Comparison of ENCODE assay signal across 9 cellular contexts in genomic region chr11:1570531-1570895, GRCh38. TPM values are rescaled to one million over a fixed set of nuclear protein-coding genes. Genes with fewer than 3 reads are reported as not detected.
DNase-seq lines count a peak whose midpoint lies in the region; ATAC-seq and TF ChIP-seq lines count a peak whose summit lies in the region.
"Had no signal": no experiment of that assay in that cellular context is flagged by ENCODE, and none has a peak within 500 bp of the region (broad histone marks: within the 10 kb centered on the region; RNA-seq: fewer than 3 reads in every experiment).

No MANE protein-coding gene starts in this region.

- intact Hi-C loops in IMR-90 (cut with micrococcal nuclease) (no loop called here), mammary epithelial cell (cut with micrococcal nuclease) (loop anchor here (5.0 kb wide), 3 partner anchors 33 to 263 kb away; partner anchors contain the start of gene TOLLIP), sciatic nerve (cut with DNase I) (no loop called here)

- H3K27me3 ChIP-seq in IMR-90 (ENCODE audit: control insufficient read depth, insufficient read depth, low read length) (peaks cover 20% of the 10 kb centered on the region), mammary epithelial cell (ENCODE audit: insufficient read depth, low read length) (peaks cover 8% of the 10 kb centered on the region)

- H4K5ac ChIP-seq in IMR-90 (ENCODE audit: low read depth, low read length), result no peak overlapping the region

- CTCF ChIA-PET in IMR-90 (lab: Yijun Ruan, JAX) (no interaction called here), mammary epithelial cell (lab: Charles Lee; ENCODE audit: low non-redundant PET) (interaction anchor here (0.6 kb wide), 1 partner anchor 312 kb away, joined by 3 read pairs; no protein-coding TSS in a partner anchor)

- H3K36me3 ChIP-seq in IMR-90 (ENCODE audit: control insufficient read depth, insufficient read depth, low read length) (no peaks in the 10 kb centered on the region), mammary epithelial cell (ENCODE audit: insufficient read depth, low read length) (no peaks in the 10 kb centered on the region)

- no peak for TF ChIP-seq CTCF in 22Rv1 (IDR thresholded peaks at IDR 0.05)
- no peak for TF ChIP-seq CTCF in IMR-90 (conservative IDR thresholded peaks at IDR 0.05; ENCODE audit: low read depth, low read length)
- no peak for TF ChIP-seq CTCF in mammary epithelial cell (conservative IDR thresholded peaks at IDR 0.05 in 1 of 2, IDR thresholded peaks at IDR 0.05 in 1 of 2; ENCODE audit: extremely low read depth in 1 of 2, insufficient read depth in 1 of 2, low read depth in 1 of 2, low read length in 2 of 2)

- H3K36me3 Mint-ChIP-seq in naive thymus-derived CD8-positive, alpha-beta T cell, result peaks cover 0 to 3% (median 0%) of the 10 kb centered on the region in 3 donors

- BruUV-seq in IMR-90 (replicated peaks; lab: Mats Ljungman, UMichigan), result no TSS peak
- BruUV-seq in mammary epithelial cell (replicated peaks; lab: Mats Ljungman, UMichigan), result TSS peak; percentile 27

- in situ Hi-C loops in IMR-90 (cut with MboI; ENCODE audit: low sequenced_read_pairs) (no loop called here), mammary epithelial cell (cut with MboI; ENCODE audit: low sequenced_read_pairs in 2 of 2) (no loop called here)

- H3K4me1 ChIP-seq in IMR-90 (ENCODE audit: control insufficient read depth, insufficient read depth, low read length), result peaks cover 3% of the 10 kb centered on the region
- peaks cover 10% of the 10 kb centered on the region for H3K4me1 ChIP-seq in mammary epithelial cell (ENCODE audit: insufficient read depth, low read length)

- peak overlapping the region; percentile 94 for H3K27ac ChIP-seq in 22Rv1
- no peak overlapping the region for H3K27ac ChIP-seq in IMR-90 (ENCODE audit: insufficient read depth, low read length)
- no peak overlapping the region for H3K27ac ChIP-seq in mammary epithelial cell (ENCODE audit: insufficient read depth, low read depth, low read length)

- TF ChIP-seq RAD21 in IMR-90 (IDR thresholded peaks at IDR 0.05; ENCODE audit: low read length), result no peak

- no peaks in the 10 kb centered on the region for H3K9me3 Mint-ChIP-seq in naive thymus-derived CD8-positive, alpha-beta T cell

- no peaks in the 10 kb centered on the region for H3K9me1 ChIP-seq in IMR-90 (ENCODE audit: insufficient read depth, low read length)

- no peak overlapping the region for H4K8ac ChIP-seq in IMR-90 (ENCODE audit: low read depth in 2 of 2, low read length in 2 of 2)

- no peak overlapping the region for H2AK5ac ChIP-seq in IMR-90 (ENCODE audit: low read depth, low read length)

- H3K56ac ChIP-seq in IMR-90 (ENCODE audit: extremely low read depth, insufficient read depth, low read length), result no peak overlapping the region

- DNase-seq in IMR-90 (no peak), mammary epithelial cell (no peak), globus pallidus (ENCODE audit: low spot score) (no peak), NCI-H226 (no peak), sciatic nerve (ENCODE audit: low spot score) (no peak)
- no peak for DNase-seq in naive thymus-derived CD8-positive, alpha-beta T cell

- H2BK120ac ChIP-seq in IMR-90 (ENCODE audit: low read depth, low read length), result no peak overlapping the region

- no peak overlapping the region; the same call in 1 of the 2 replicates for H3K23ac ChIP-seq in IMR-90 (ENCODE audit: low read depth, low read length)

- H3K18ac ChIP-seq in IMR-90 (ENCODE audit: low read depth, low read length), result no peak overlapping the region

- H2AK9ac ChIP-seq in IMR-90 (replicated peaks; ENCODE audit: low read depth, low read length, poor library complexity), result peak overlapping the region; percentile 39

- ATAC-seq in IMR-90 (ENCODE audit: low read depth) (no peak), GM19455 (IDR thresholded peaks at IDR 0.05; ENCODE audit: unreplicated experiment) (no peak), sciatic nerve (no peak)
- no peak for ATAC-seq in naive thymus-derived CD8-positive, alpha-beta T cell
- ATAC-seq: left colon had no signal

- H3K79me1 ChIP-seq in IMR-90 (ENCODE audit: low read depth in 1 of 2, low read length in 2 of 2), result peaks cover 11 to 26% of the 10 kb centered on the region in 2 experiments; a peak in 2 of 4 replicates

- peaks cover 0 to 4% (median 0%) of the 10 kb centered on the region in 5 donors for H3K27me3 Mint-ChIP-seq in naive thymus-derived CD8-positive, alpha-beta T cell

- no peak overlapping the region for H2BK15ac ChIP-seq in IMR-90 (ENCODE audit: low read depth, low read length)

- no peak overlapping the region for H3K14ac ChIP-seq in IMR-90 (replicated peaks; ENCODE audit: low read depth, low read length)

- peak overlapping the region in 9 of 10 donors; percentile 44 to 95 (median 89) for H3K27ac Mint-ChIP-seq in naive thymus-derived CD8-positive, alpha-beta T cell

- H2AFZ ChIP-seq in IMR-90 (replicated peaks; ENCODE audit: low read length, poor library complexity), result no peak overlapping the region
- H2AFZ ChIP-seq in mammary epithelial cell (ENCODE audit: low read depth, low read length), result no peak overlapping the region

- peaks cover 13 to 34% (median 23%) of the 10 kb centered on the region in 4 donors for H3K4me1 Mint-ChIP-seq in naive thymus-derived CD8-positive, alpha-beta T cell

- WGBS in IMR-90 (ENCODE audit: extremely low coverage in 2 of 2, insufficient read length in 1 of 2), 2 experiments, result 100% methylated on average over 2 of the region's 8 CpGs; no CpG with 5 or more reads in 1 of the 2 experiments
- WGBS in mammary epithelial cell (ENCODE audit: low coverage, missing lambda C conversion rate), result 100% methylated on average over 5 of the region's 8 CpGs

- H4K20me1 ChIP-seq in IMR-90 (ENCODE audit: insufficient read depth, low read length), result peaks cover 66% of the 10 kb centered on the region
- peaks cover 3% of the 10 kb centered on the region for H4K20me1 ChIP-seq in mammary epithelial cell (ENCODE audit: insufficient read depth, low read length)

- H4K91ac ChIP-seq in IMR-90 (ENCODE audit: insufficient read depth, low read depth, low read length), result no peak overlapping the region

- H3K4me2 ChIP-seq in IMR-90 (ENCODE audit: low read depth, low read length) (peak overlapping the region; percentile 59; the same call in 1 of the 2 replicates), mammary epithelial cell (ENCODE audit: insufficient read depth, low read depth, low read length) (no peak overlapping the region)

- 0 out of 2 replicates have a peak overlapping the region, but pooled peaks have one; percentile 58 for H3K4me3 ChIP-seq in IMR-90 (ENCODE audit: insufficient read depth, low read depth, low read length)
- H3K4me3 ChIP-seq in mammary epithelial cell (replicated peaks in 1 of 3; ENCODE audit: insufficient read depth in 1 of 3, low read depth in 2 of 3, low read length in 3 of 3), result no peak overlapping the region

- H3K79me2 ChIP-seq in mammary epithelial cell (ENCODE audit: insufficient read depth, low read length), result no peaks in the 10 kb centered on the region

- no peak for TF ChIP-seq POLR2A in IMR-90 (IDR thresholded peaks at IDR 0.05; ENCODE audit: low read depth, low read length)

- H3K9me3 ChIP-seq in IMR-90 (ENCODE audit: control insufficient read depth, insufficient read depth, low read length) (no peaks in the 10 kb centered on the region), mammary epithelial cell (replicated peaks; ENCODE audit: insufficient read depth, low read length) (no peaks in the 10 kb centered on the region)

- dilution Hi-C loops in IMR-90 (cut with HindIII; ENCODE audit: low sequenced_read_pairs, unreplicated experiment) (no loop called here), mammary epithelial cell (cut with HindIII; ENCODE audit: low sequenced_read_pairs) (no loop called here)

- H2BK20ac ChIP-seq in IMR-90 (ENCODE audit: low read depth, low read length), result no peak overlapping the region

- H3K4ac ChIP-seq in IMR-90 (ENCODE audit: low read depth, low read length), result no peak overlapping the region; the same call in 1 of the 2 replicates

- POLR2A ChIA-PET in IMR-90 (lab: Charles Lee; ENCODE audit: unreplicated experiment), result no interaction called here
- POLR2A ChIA-PET in naive thymus-derived CD8-positive, alpha-beta T cell (lab: Charles Lee), result interaction anchor here (0.5 to 1.7 kb wide), 7 partner anchors 9 to 262 kb away, joined by 3 to 5 read pairs (median 3); no protein-coding TSS in a partner anchor

- H3K4me3 Mint-ChIP-seq in naive thymus-derived CD8-positive, alpha-beta T cell, result peak overlapping the region; percentile 56 to 93 (median 72)

- H3K9ac ChIP-seq in IMR-90 (ENCODE audit: low read depth, low read length), result no peak overlapping the region
- no peak overlapping the region for H3K9ac ChIP-seq in mammary epithelial cell (ENCODE audit: insufficient read depth, low read length)

- H2BK5ac ChIP-seq in IMR-90 (ENCODE audit: low read depth, low read length, poor library complexity, severe bottlenecking), result no peak overlapping the region

RNA-seq across cellular contexts. Expression of gene DUSP8, which starts 1.6 kb away (rescaled TPM):
- 0.28 and 0.72 TPM in 2 replicates for total RNA-seq in IMR-90 (2012; rRNA removed)
- 4.2 and 4.7 TPM in 2 replicates for polyA plus RNA-seq in IMR-90 (2012; rRNA removed)
- polyA plus RNA-seq in IMR-90 (2012; cell fraction: cytosol; rRNA removed), result 2.4 and 4.6 TPM in 2 replicates
- polyA plus RNA-seq in IMR-90 (2012; cell fraction: nucleus; rRNA removed; ENCODE audit: low replicate concordance), result 12.8 and 22.4 TPM in 2 replicates
- total RNA-seq in mammary epithelial cell, result 1 to 10 TPM; 1.2 to 1.4 TPM
- polyA plus RNA-seq in mammary epithelial cell, result 0.33 TPM
- not detected for polyA minus RNA-seq in mammary epithelial cell
- 1 to 10 TPM; 3.1 to 5.1 TPM for total RNA-seq in naive thymus-derived CD8-positive, alpha-beta T cell
- under 1 TPM in 2 of 3 donors, not detected in 1; 0.17 to 0.39 TPM for polyA plus RNA-seq in naive thymus-derived CD8-positive, alpha-beta T cell
- 8.9 TPM for total RNA-seq in sciatic nerve

RNA-seq across cellular contexts. Expression of gene KRTAP5-1, which starts 14.6 kb away (rescaled TPM):
- total RNA-seq in IMR-90 (2012; rRNA removed) (not detected in 2 replicates), mammary epithelial cell (not detected), sciatic nerve (not detected)
- polyA plus RNA-seq in IMR-90 (2012; rRNA removed) (not detected in 2 replicates), mammary epithelial cell (not detected)
- not detected in 2 replicates for polyA plus RNA-seq in IMR-90 (2012; cell fraction: cytosol; rRNA removed)
- polyA plus RNA-seq in IMR-90 (2012; cell fraction: nucleus; rRNA removed; ENCODE audit: low replicate concordance), result not detected in 2 replicates
- not detected for polyA minus RNA-seq in mammary epithelial cell
- total RNA-seq in naive thymus-derived CD8-positive, alpha-beta T cell, result not detected
- polyA plus RNA-seq in naive thymus-derived CD8-positive, alpha-beta T cell, result not detected
- total RNA-seq: left colon had no signal

RNA-seq across cellular contexts. Expression of gene KRTAP5-2, which starts 27.6 kb away (rescaled TPM):
- total RNA-seq in IMR-90 (2012; rRNA removed) (not detected in 2 replicates), mammary epithelial cell (not detected), sciatic nerve (not detected)
- polyA plus RNA-seq in IMR-90 (2012; rRNA removed) (not detected in 2 replicates), mammary epithelial cell (not detected)
- polyA plus RNA-seq in IMR-90 (2012; cell fraction: cytosol; rRNA removed), result not detected in 2 replicates
- not detected in 2 replicates for polyA plus RNA-seq in IMR-90 (2012; cell fraction: nucleus; rRNA removed; ENCODE audit: low replicate concordance)
- polyA minus RNA-seq in mammary epithelial cell, result not detected
- not detected for total RNA-seq in naive thymus-derived CD8-positive, alpha-beta T cell
- polyA plus RNA-seq in naive thymus-derived CD8-positive, alpha-beta T cell, result not detected
- total RNA-seq: left colon had no signal

RNA-seq across cellular contexts. Expression of gene KRTAP5-3, which starts 37.8 kb away (rescaled TPM):
- total RNA-seq in IMR-90 (2012; rRNA removed) (not detected in 2 replicates), mammary epithelial cell (not detected), sciatic nerve (not detected)
- polyA plus RNA-seq in IMR-90 (2012; rRNA removed) (not detected in 2 replicates), mammary epithelial cell (not detected)
- not detected in 2 replicates for polyA plus RNA-seq in IMR-90 (2012; cell fraction: cytosol; rRNA removed)
- polyA plus RNA-seq in IMR-90 (2012; cell fraction: nucleus; rRNA removed; ENCODE audit: low replicate concordance), result not detected in 2 replicates
- polyA minus RNA-seq in mammary epithelial cell, result not detected
- not detected for total RNA-seq in naive thymus-derived CD8-positive, alpha-beta T cell
- not detected for polyA plus RNA-seq in naive thymus-derived CD8-positive, alpha-beta T cell
- total RNA-seq: left colon had no signal

RNA-seq across cellular contexts. Expression of gene KRTAP5-4, which starts 51.4 kb away (rescaled TPM):
- total RNA-seq in IMR-90 (2012; rRNA removed), result not detected in 2 replicates
- not detected in 2 replicates for polyA plus RNA-seq in IMR-90 (2012; rRNA removed)
- polyA plus RNA-seq in IMR-90 (2012; cell fraction: cytosol; rRNA removed), result not detected in 2 replicates
- polyA plus RNA-seq in IMR-90 (2012; cell fraction: nucleus; rRNA removed; ENCODE audit: low replicate concordance), result not detected in 2 replicates
- not detected for total RNA-seq in mammary epithelial cell
- not detected for polyA plus RNA-seq in mammary epithelial cell
- polyA minus RNA-seq in mammary epithelial cell, result not detected
- total RNA-seq in naive thymus-derived CD8-positive, alpha-beta T cell, result not detected
- not detected for polyA plus RNA-seq in naive thymus-derived CD8-positive, alpha-beta T cell
- not detected for total RNA-seq in sciatic nerve
- total RNA-seq: left colon had no signal
